In the genomic region with DNA sequence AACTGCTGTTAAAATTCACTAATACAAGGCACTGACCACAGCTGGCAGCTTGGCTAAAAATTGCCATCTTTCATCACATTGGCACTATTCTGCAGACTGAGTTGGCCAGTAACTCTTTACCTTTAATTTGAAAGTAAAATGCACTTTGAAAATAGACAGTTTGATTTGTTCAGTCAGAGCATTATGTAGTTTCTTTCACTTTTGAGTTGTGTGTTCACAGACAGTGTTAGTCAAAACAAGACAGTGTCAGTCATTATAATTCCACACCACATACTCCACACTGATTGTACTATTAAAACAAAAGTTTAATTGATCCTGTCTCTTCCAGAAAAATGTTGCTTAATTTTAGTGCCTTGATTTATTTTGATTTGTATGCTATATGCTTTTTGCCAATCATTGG, we compare ENCODE assay signal across 14 cellular contexts.
A peak's percentile ranks its signal among the peaks of the same experiment; 100 is the strongest.
DNase-seq lines count a peak whose midpoint lies in the region; ATAC-seq and TF ChIP-seq lines count a peak whose summit lies in the region.
"Had no signal": no experiment of that assay in that cellular context is flagged by ENCODE, and none has a peak within 500 bp of the region (broad histone marks: within the 10 kb centered on the region; RNA-seq: fewer than 3 reads in every experiment).

No MANE protein-coding gene starts in this region.

- H3K9me3 ChIP-seq in neuronal stem cell (replicated peaks in 1 of 2; ENCODE audit: control insufficient read depth in 2 of 2, insufficient read depth in 1 of 2, low read depth in 1 of 2, low read length in 2 of 2), result no peaks in the 10 kb centered on the region
- H3K9me3 ChIP-seq: SJCRH30 had no signal

- H2BK12ac ChIP-seq in neuronal stem cell (ENCODE audit: low read length), result no peak overlapping the region

- no peak overlapping the region for H3K18ac ChIP-seq in neuronal stem cell (ENCODE audit: low read length)

- no peak overlapping the region for H4K91ac ChIP-seq in neuronal stem cell (ENCODE audit: low read depth, low read length, poor library complexity)

- no peak overlapping the region for H3K4me2 ChIP-seq in neuronal stem cell (ENCODE audit: insufficient read depth, low read length, poor library complexity, severe bottlenecking)

- no peak for TF ChIP-seq CTCF in GM12865 (IDR thresholded peaks at IDR 0.05; ENCODE audit: insufficient read depth, low read depth, low read length, missing control alignments)

- H2AK5ac ChIP-seq in neuronal stem cell (ENCODE audit: low read depth, low read length), result no peak overlapping the region

- H2BK120ac ChIP-seq in neuronal stem cell (ENCODE audit: low read depth, low read length), result no peak overlapping the region

- ATAC-seq in GM19035 (IDR thresholded peaks at IDR 0.05; ENCODE audit: unreplicated experiment), result peak; percentile 77
- peak; percentile 44 for ATAC-seq in HG03342 (IDR thresholded peaks at IDR 0.05; ENCODE audit: unreplicated experiment)

- H3K27ac ChIP-seq in caudate nucleus (ENCODE audit: low read depth, low read length) (peak overlapping the region; percentile 14), neuronal stem cell (replicated peaks; ENCODE audit: low read length) (no peak overlapping the region)
- H3K27ac ChIP-seq: coronary artery, SJCRH30, WERI-Rb-1 had no signal

- H3K14ac ChIP-seq in neuronal stem cell (ENCODE audit: low read length), result no peak overlapping the region

- H3K4me1 ChIP-seq in neuronal stem cell (ENCODE audit: control insufficient read depth in 2 of 2, insufficient read depth in 1 of 2, low read depth in 1 of 2, low read length in 2 of 2), result peaks cover 13 to 14% of the 10 kb centered on the region in 2 donors
- H3K4me1 ChIP-seq: SJCRH30 had no signal

- H2AFZ ChIP-seq in neuronal stem cell (ENCODE audit: low read length), result no peak overlapping the region

- H3K4me3 ChIP-seq in GM12865 (ENCODE audit: low read depth, low read length) (no peak overlapping the region), neuronal stem cell (ENCODE audit: low read length in 2 of 2) (no peak overlapping the region)
- H3K4me3 ChIP-seq: coronary artery, SJCRH30 had no signal

- H3K27me3 ChIP-seq in neuronal stem cell (ENCODE audit: control insufficient read depth in 3 of 3, insufficient read depth in 3 of 3, low read depth in 1 of 3, low read length in 3 of 3), result no peaks in the 10 kb centered on the region
- H3K27me3 ChIP-seq: SJCRH30 had no signal

- H3K79me1 ChIP-seq in neuronal stem cell (ENCODE audit: low read depth, low read length), result no peaks in the 10 kb centered on the region

- H3K4ac ChIP-seq in neuronal stem cell (ENCODE audit: low read length), result no peak overlapping the region

- no peak overlapping the region for H2BK15ac ChIP-seq in neuronal stem cell (ENCODE audit: low read length)

- no peaks in the 10 kb centered on the region for H3K36me3 ChIP-seq in neuronal stem cell (replicated peaks in 1 of 2; ENCODE audit: control insufficient read depth in 2 of 2, insufficient read depth in 2 of 2, low read length in 2 of 2)
- H3K36me3 ChIP-seq: SJCRH30 had no signal

- H3K23ac ChIP-seq in neuronal stem cell (ENCODE audit: low read depth, low read length, poor library complexity), result no peak overlapping the region

- H3K9ac ChIP-seq in neuronal stem cell (ENCODE audit: low read depth, low read length, poor library complexity), result no peak overlapping the region

- no peak overlapping the region for H2BK5ac ChIP-seq in neuronal stem cell (ENCODE audit: low read length)

- DNase-seq in GM12865 (ENCODE audit: low read depth) (peak; percentile 7), caudate nucleus (lab: John Stamatoyannopoulos, UW) (no peak), NCI-H1048 (lab: John Stamatoyannopoulos, UW) (no peak), neuronal stem cell (ENCODE audit: low spot score) (no peak), NK-92 (lab: John Stamatoyannopoulos, UW; ENCODE audit: unreplicated experiment) (no peak)
- DNase-seq in stimulated activated CD4-positive, alpha-beta T cell treated with anti-CD3 and anti-CD28 coated beads, Interleukin-4, amount 100 ng/mL, for 4 hours, result no peak
- DNase-seq: activated naive CD4-positive, alpha-beta T cell treated with anti-CD3 and anti-CD28 coated beads, Interleukin-2, amount 50 U/mL, for 16 hours; immature natural killer cell; NCI-H146; SJCRH30; WERI-Rb-1 had no signal

- H4K8ac ChIP-seq in neuronal stem cell (ENCODE audit: low read depth, low read length), result no peak overlapping the region
